ENCODE assay signal across 6 cellular contexts in the genomic region with DNA sequence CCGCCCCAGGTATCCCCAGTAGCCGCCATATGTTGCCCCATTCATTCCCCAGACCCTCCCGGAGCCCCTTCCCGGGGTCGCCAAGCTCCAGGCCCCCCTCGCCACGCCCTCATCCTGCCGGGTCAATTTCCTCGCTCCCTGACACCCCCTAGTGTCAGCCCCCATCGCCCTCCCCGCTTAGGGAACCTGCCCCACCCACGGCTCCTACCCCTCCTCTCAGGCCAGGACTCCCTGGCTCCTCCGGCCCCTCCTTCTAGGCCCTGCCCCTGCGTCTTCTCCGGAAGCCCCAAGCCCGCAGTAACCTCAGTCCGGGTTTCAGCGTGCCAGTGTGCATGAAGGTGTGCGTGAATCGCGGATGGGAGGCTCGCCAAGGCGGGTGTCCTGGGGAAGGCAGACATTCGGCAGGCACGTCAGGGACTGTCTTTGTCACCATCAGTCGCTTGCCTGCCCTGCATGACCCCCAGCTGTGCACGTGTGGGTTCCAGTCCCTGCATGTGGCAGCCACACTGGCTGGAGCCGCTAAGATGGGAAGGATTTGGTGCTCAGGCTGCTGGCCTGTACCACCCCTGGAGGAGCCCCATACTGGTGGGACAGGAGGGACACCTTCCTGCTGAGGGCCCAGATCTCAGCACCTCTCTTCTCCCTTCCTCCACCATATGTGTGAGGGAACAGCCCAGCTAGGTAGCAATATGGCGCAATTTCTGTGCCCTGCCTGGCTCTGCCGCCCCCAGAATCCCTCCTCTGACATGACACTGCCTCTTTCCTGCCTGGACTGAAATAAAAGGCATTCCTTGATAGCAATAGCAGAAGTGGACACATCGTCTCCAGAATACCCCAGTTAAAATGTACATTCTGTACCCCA. TPM values are rescaled to one million over a fixed set of nuclear protein-coding genes. Genes with fewer than 3 reads are reported as not detected.
A peak's percentile ranks its signal among the peaks of the same experiment; 100 is the strongest.
DNase-seq lines count a peak whose midpoint lies in the region; ATAC-seq and TF ChIP-seq lines count a peak whose summit lies in the region.

No MANE protein-coding gene starts in this region.

- DNase-seq in G401 (ENCODE audit: low spot score): peak; percentile 71
- DNase-seq in activated naive CD4-positive, alpha-beta T cell treated with anti-CD3 and anti-CD28 coated beads, Interleukin-2, amount 50 U/mL, for 16 hours: peak; percentile 25
- no peak for DNase-seq in mesothelial cell of epicardium (ENCODE audit: low spot score in 2 of 2, unreplicated experiment in 2 of 2)
- no peak for DNase-seq in DMS153 (lab: John Stamatoyannopoulos, UW)

- H3K4me1 Mint-ChIP-seq in mesothelial cell of epicardium: peaks cover 12% of the 10 kb centered on the region

- H3K9me3 Mint-ChIP-seq in mesothelial cell of epicardium: no peaks in the 10 kb centered on the region

- ATAC-seq in HG03135 (IDR thresholded peaks at IDR 0.05; ENCODE audit: unreplicated experiment) (peak; percentile 16), GM18520 (IDR thresholded peaks at IDR 0.05; ENCODE audit: unreplicated experiment) (no peak)

- peak overlapping the region; percentile 66 for H3K4me3 Mint-ChIP-seq in mesothelial cell of epicardium

- in situ Hi-C loops in G401 (cut with HindIII; ENCODE audit: low sequenced_read_pairs): no loop called here

- no peaks in the 10 kb centered on the region for H3K36me3 Mint-ChIP-seq in mesothelial cell of epicardium

- TF ChIP-seq CTCF in mesothelial cell of epicardium (IDR thresholded peaks at IDR 0.05; ENCODE audit: unreplicated experiment): no peak

- peaks cover 64% of the 10 kb centered on the region for H3K27me3 Mint-ChIP-seq in mesothelial cell of epicardium (ENCODE audit: low read depth)

- H3K27ac Mint-ChIP-seq in mesothelial cell of epicardium: no peak overlapping the region

RNA-seq across cellular contexts. Expression of a gene that starts 0.7 kb away (rescaled TPM):
- total RNA-seq in G401 (2014; rRNA removed; shearing (Covaris generic)): 1.0 and 3.1 TPM in 2 replicates
- 0.57 to 0.76 TPM (median 0.64 TPM) in 3 replicates for total RNA-seq in mesothelial cell of epicardium

RNA-seq across cellular contexts. Expression of a gene that starts 7.9 kb away (rescaled TPM):
- total RNA-seq in G401 (2014; rRNA removed; shearing (Covaris generic)): not detected in 2 replicates
- total RNA-seq in mesothelial cell of epicardium: 0.93 TPM in 1 of 3 replicates, not detected in the others

RNA-seq across cellular contexts. Expression of a gene that starts 18.0 kb away (rescaled TPM):
- total RNA-seq in G401 (2014; rRNA removed; shearing (Covaris generic)): 4.7 and 5.9 TPM in 2 replicates
- 23.4 to 26.9 TPM (median 26.1 TPM) in 3 replicates for total RNA-seq in mesothelial cell of epicardium

RNA-seq across cellular contexts. Expression of a gene that starts 23.8 kb away (rescaled TPM):
- 123 and 146 TPM in 2 replicates for total RNA-seq in G401 (2014; rRNA removed; shearing (Covaris generic))
- 29.9 to 34.6 TPM (median 31.1 TPM) in 3 replicates for total RNA-seq in mesothelial cell of epicardium

RNA-seq across cellular contexts. Expression of a gene that starts 35.2 kb away (rescaled TPM):
- 203 TPM in 2 replicates for total RNA-seq in G401 (2014; rRNA removed; shearing (Covaris generic))
- total RNA-seq in mesothelial cell of epicardium: 19.2 to 23.1 TPM (median 21.9 TPM) in 3 replicates

Comparison
In these comparisons a context has a peak if more than half of its experiments do, and no peak if none do; other contexts are left out.
1. DNase-seq: peak in G401 (single experiment) and activated naive CD4-positive, alpha-beta T cell treated with anti-CD3 and anti-CD28 coated beads, Interleukin-2, amount 50 U/mL, for 16 hours (single experiment); none in mesothelial cell of epicardium (0 of 2) and DMS153 (single experiment).